ENCODE assay signal across 1 cellular context in genomic region chr17:33049781-33050414, GRCh38.
TF ChIP-seq lines count a peak whose summit lies in the region.

No MANE protein-coding gene starts in this region.

TF ChIP-seq in GM12878, 131 proteins besides CTCF, POLR2A, EP300 and RAD21:
- TF ChIP-seq REST (IDR thresholded peaks at IDR 0.05; ENCODE audit: low read depth, low read length): no peak
- TF ChIP-seq JUNB (IDR thresholded peaks at IDR 0.05): no peak
- TF ChIP-seq HSF1 (IDR thresholded peaks at IDR 0.05; ENCODE audit: low read depth, low read length): no peak
- no peak for TF ChIP-seq ELK1 (IDR thresholded peaks at IDR 0.05; ENCODE audit: low read depth, low read length)
- no peak for TF ChIP-seq BCLAF1 (IDR thresholded peaks at IDR 0.05)
- TF ChIP-seq BRCA1 (IDR thresholded peaks at IDR 0.05; ENCODE audit: low read depth, low read length): no peak
- no peak for TF ChIP-seq SPI1 (IDR thresholded peaks at IDR 0.05; ENCODE audit: borderline replicate concordance, insufficient read depth, low read depth, low read length)
- TF ChIP-seq SMAD1 (IDR thresholded peaks at IDR 0.05; ENCODE audit: low read depth, partially characterized antibody): no peak
- TF ChIP-seq SMC3 (IDR thresholded peaks at IDR 0.05; ENCODE audit: borderline replicate concordance, low read length): peak; percentile 9; the same call in 1 of the 2 replicates
